ENCODE assay signal across 24 cellular contexts in genomic region chr1:34101151-34101550, GRCh38.
DNase-seq lines count a peak whose midpoint lies in the region; ATAC-seq and TF ChIP-seq lines count a peak whose summit lies in the region.
"Had no signal": no experiment of that assay in that cellular context is flagged by ENCODE, and none has a peak within 500 bp of the region (broad histone marks: within the 10 kb centered on the region; RNA-seq: fewer than 3 reads in every experiment).

No MANE protein-coding gene starts in this region.

- H3K4me3 ChIP-seq in AG04449 (ENCODE audit: low read depth, low read length) (no peak overlapping the region), astrocyte of the cerebellum (ENCODE audit: low read depth, low read length) (no peak overlapping the region), foreskin fibroblast (ENCODE audit: low read depth in 1 of 2, low read length in 2 of 2) (no peak overlapping the region), mesenchymal stem cell (ENCODE audit: insufficient read depth in 1 of 2, low read depth in 1 of 2, low read length in 2 of 2) (no peak overlapping the region)
- H3K4me3 ChIP-seq: right atrium auricular region, stomach had no signal

- no peak overlapping the region for H2AFZ ChIP-seq in mesenchymal stem cell (ENCODE audit: low read depth, low read length)

- POLR2A ChIA-PET in AG04449 (lab: Yijun Ruan, JAX): interaction anchor here (0.8 to 0.9 kb wide), 2 partner anchors 13 to 34 kb away, joined by 3 read pairs; no protein-coding TSS in a partner anchor

- H3K36me3 Mint-ChIP-seq in activated T-cell treated with anti-CD3 and anti-CD28 coated beads, Interleukin-2, amount 50 U/mL, for 24 hours (ENCODE audit: low read depth): no peaks in the 10 kb centered on the region
- H3K36me3 Mint-ChIP-seq: type B pancreatic cell had no signal

- H3K27me3 Mint-ChIP-seq in activated T-cell treated with anti-CD3 and anti-CD28 coated beads, Interleukin-2, amount 50 U/mL, for 24 hours: peaks cover 19% of the 10 kb centered on the region

- H3K14ac ChIP-seq in mesenchymal stem cell (ENCODE audit: low read length in 2 of 2): no peak overlapping the region

- H3K9me3 ChIP-seq in mesenchymal stem cell (ENCODE audit: control insufficient read depth, low read length): no peaks in the 10 kb centered on the region
- H3K9me3 ChIP-seq: right atrium auricular region, stomach had no signal

- H3K4me1 ChIP-seq in mesenchymal stem cell (ENCODE audit: control insufficient read depth, insufficient read depth, low read depth, low read length): no peaks in the 10 kb centered on the region
- H3K4me1 ChIP-seq: right atrium auricular region, stomach had no signal

- H3K9ac ChIP-seq in mesenchymal stem cell (ENCODE audit: low read length): no peak overlapping the region

- CTCF ChIA-PET in AG04449 (lab: Yijun Ruan, JAX): interaction anchor here (0.6 to 1.6 kb wide), 4 partner anchors 11 to 88 kb away, joined by 3 to 4 read pairs (median 4); no protein-coding TSS in a partner anchor

- H2AK5ac ChIP-seq in mesenchymal stem cell (ENCODE audit: low read length, severe bottlenecking): no peak overlapping the region

- no peak overlapping the region for H2BK15ac ChIP-seq in mesenchymal stem cell (ENCODE audit: low read depth, poor library complexity, severe bottlenecking)

- 90% methylated on average over 1 of the region's 1 CpG for WGBS in mesenchymal stem cell

- no peaks in the 10 kb centered on the region for H3K27me3 ChIP-seq in mesenchymal stem cell (ENCODE audit: control insufficient read depth in 1 of 2, insufficient read depth in 1 of 2, low read length in 2 of 2)
- H3K27me3 ChIP-seq: right atrium auricular region had no signal

- no peaks in the 10 kb centered on the region for H3K36me3 ChIP-seq in mesenchymal stem cell (ENCODE audit: control insufficient read depth in 1 of 2, insufficient read depth in 2 of 2, low read depth in 1 of 2, low read length in 2 of 2)
- H3K36me3 ChIP-seq: right atrium auricular region, stomach had no signal

- H4K91ac ChIP-seq in mesenchymal stem cell (ENCODE audit: low read length): no peak overlapping the region

- DNase-seq in AG04449 (ENCODE audit: low read depth, low spot score): peak; percentile 65
- DNase-seq in GM04504 (ENCODE audit: low read depth): peak; percentile 22
- DNase-seq in astrocyte of the cerebellum (ENCODE audit: low read depth): peak; percentile 74
- peak; percentile 26 to 48 for DNase-seq in foreskin fibroblast
- DNase-seq in NCI-H1105 treated with DMSO at 0.1 percent for 48 hours (lab: John Stamatoyannopoulos, UW): no peak
- no peak for DNase-seq in activated T-cell treated with anti-CD3 and anti-CD28 coated beads, Interleukin-2, amount 50 U/mL, for 24 hours
- DNase-seq in mesenchymal stem cell: no peak
- DNase-seq: activated CD8-positive, alpha-beta T cell treated with anti-CD3 and anti-CD28 coated beads, Interleukin-2, amount 10 ng/mL, durations not matched to agents 7 days and 5 days; activated naive CD4-positive, alpha-beta T cell treated with anti-CD3 and anti-CD28 coated beads for 36 hours; activated T-cell treated with anti-CD3 and anti-CD28 coated beads, Interleukin-2, amount 50 U/mL, for 1 hour; anterior cingulate cortex; erythroblast; left cardiac atrium; naive thymus-derived CD4-positive, alpha-beta T cell; NCI-H1092 treated with DMSO at 0.1 percent for 48 hours; NCI-H2081; NCI-H446; SHP77; stomach had no signal

- H3K4me1 Mint-ChIP-seq in activated T-cell treated with anti-CD3 and anti-CD28 coated beads, Interleukin-2, amount 50 U/mL, for 24 hours (ENCODE audit: low read depth): no peaks in the 10 kb centered on the region
- H3K4me1 Mint-ChIP-seq: naive thymus-derived CD4-positive, alpha-beta T cell had no signal

- H2BK5ac ChIP-seq in mesenchymal stem cell (ENCODE audit: low read depth, low read length, poor library complexity, severe bottlenecking): no peak overlapping the region

- no peak for TF ChIP-seq CTCF in AG04449 (IDR thresholded peaks at IDR 0.05; ENCODE audit: insufficient read depth, low read length, missing control alignments)
- TF ChIP-seq CTCF in astrocyte of the cerebellum (IDR thresholded peaks at IDR 0.05; ENCODE audit: low read depth, low read length, missing control alignments): no peak
- no peak for TF ChIP-seq CTCF in foreskin fibroblast (IDR thresholded peaks at IDR 0.05; ENCODE audit: low read depth, low read length)

- no peak overlapping the region for H2BK12ac ChIP-seq in mesenchymal stem cell (ENCODE audit: low read length in 2 of 2)

- no peaks in the 10 kb centered on the region for H3K79me1 ChIP-seq in mesenchymal stem cell (replicated peaks; ENCODE audit: low read length, poor library complexity, severe bottlenecking)

- in situ Hi-C loops in astrocyte of the cerebellum (cut with HindIII; ENCODE audit: low sequenced_read_pairs): no loop called here

- no peak overlapping the region for H3K27ac ChIP-seq in mesenchymal stem cell (ENCODE audit: low read length, poor library complexity, severe bottlenecking)
- H3K27ac ChIP-seq: right atrium auricular region, stomach had no signal

- H3K4me2 ChIP-seq in mesenchymal stem cell (ENCODE audit: low read length, poor library complexity, severe bottlenecking): no peak overlapping the region

- no peak overlapping the region for H4K8ac ChIP-seq in mesenchymal stem cell (ENCODE audit: low read length)

- H3K23ac ChIP-seq in mesenchymal stem cell (ENCODE audit: low read length in 2 of 2): no peak overlapping the region

- H3K27ac Mint-ChIP-seq in activated T-cell treated with anti-CD3 and anti-CD28 coated beads, Interleukin-2, amount 50 U/mL, for 24 hours: no peak overlapping the region
- H3K27ac Mint-ChIP-seq: activated CD8-positive, alpha-beta T cell treated with anti-CD3 and anti-CD28 coated beads, Interleukin-2, amount 10 ng/mL, durations not matched to agents 7 days and 5 days; activated naive CD4-positive, alpha-beta T cell treated with anti-CD3 and anti-CD28 coated beads for 36 hours; naive thymus-derived CD4-positive, alpha-beta T cell; type B pancreatic cell had no signal

- H2BK120ac ChIP-seq in mesenchymal stem cell (ENCODE audit: low read depth, low read length): no peak overlapping the region

- ATAC-seq in HG02588 (IDR thresholded peaks at IDR 0.05; ENCODE audit: unreplicated experiment): no peak
- ATAC-seq: activated CD4-positive, CD25-positive, alpha-beta regulatory T cell treated with anti-CD3 and anti-CD28 coated beads, Interleukin-2, amount 50 U/mL, for 24 hours; activated CD8-positive, alpha-beta T cell treated with anti-CD3 and anti-CD28 coated beads, Interleukin-2, amount 10 ng/mL, durations not matched to agents 7 days and 5 days; HCT116; left cardiac atrium; naive thymus-derived CD4-positive, alpha-beta T cell had no signal

- H3K9me3 Mint-ChIP-seq in activated T-cell treated with anti-CD3 and anti-CD28 coated beads, Interleukin-2, amount 50 U/mL, for 24 hours: no peaks in the 10 kb centered on the region
- H3K9me3 Mint-ChIP-seq: activated naive CD4-positive, alpha-beta T cell treated with anti-CD3 and anti-CD28 coated beads for 36 hours; type B pancreatic cell had no signal

- H3K4me3 Mint-ChIP-seq in activated T-cell treated with anti-CD3 and anti-CD28 coated beads, Interleukin-2, amount 50 U/mL, for 24 hours: no peak overlapping the region
- H3K4me3 Mint-ChIP-seq: activated CD8-positive, alpha-beta T cell treated with anti-CD3 and anti-CD28 coated beads, Interleukin-2, amount 10 ng/mL, durations not matched to agents 7 days and 5 days; activated naive CD4-positive, alpha-beta T cell treated with anti-CD3 and anti-CD28 coated beads for 36 hours; naive thymus-derived CD4-positive, alpha-beta T cell; type B pancreatic cell had no signal

- H3K18ac ChIP-seq in mesenchymal stem cell (ENCODE audit: low read depth in 1 of 2, low read length in 2 of 2): no peak overlapping the region

- H3K4ac ChIP-seq in mesenchymal stem cell (ENCODE audit: low read depth in 1 of 2, low read length in 2 of 2): no peak overlapping the region

Comparison
In these comparisons a context has a peak if more than half of its experiments do, and no peak if none do; other contexts are left out.
1. DNase-seq: peak in AG04449 (single experiment), GM04504 (single experiment), astrocyte of the cerebellum (single experiment) and foreskin fibroblast (2 of 2); none in NCI-H1105 treated with DMSO at 0.1 percent for 48 hours (single experiment), activated T-cell treated with anti-CD3 and anti-CD28 coated beads, Interleukin-2, amount 50 U/mL, for 24 hours (single experiment) and mesenchymal stem cell (single experiment).